In genomic region chr12:74747305-74747704, GRCh38 we compare ENCODE assay signal across 14 cellular contexts.
DNase-seq lines count a peak whose midpoint lies in the region; ATAC-seq and TF ChIP-seq lines count a peak whose summit lies in the region.
"Had no signal": no experiment of that assay in that cellular context is flagged by ENCODE, and none has a peak within 500 bp of the region (broad histone marks: within the 10 kb centered on the region; RNA-seq: fewer than 3 reads in every experiment).

No MANE protein-coding gene starts in this region.

- H3K27ac Mint-ChIP-seq in brain (no peak overlapping the region), neural crest cell (ENCODE audit: unreplicated experiment) (no peak overlapping the region)
- H3K27ac Mint-ChIP-seq: activated CD4-positive, alpha-beta memory T cell treated with anti-CD3 and anti-CD28 coated beads for 36 hours had no signal

- no peaks in the 10 kb centered on the region for H3K9me3 Mint-ChIP-seq in brain
- H3K9me3 Mint-ChIP-seq in neural crest cell = no peaks in the 10 kb centered on the region
- H3K9me3 Mint-ChIP-seq: activated CD4-positive, alpha-beta memory T cell treated with anti-CD3 and anti-CD28 coated beads for 36 hours had no signal

- DNase-seq in Daoy (ENCODE audit: low read depth) = peak; percentile 4
- DNase-seq in NCI-H1105 (lab: John Stamatoyannopoulos, UW) = peak; percentile 10
- DNase-seq in neural crest cell (ENCODE audit: low read depth, low spot score) = no peak
- no peak for DNase-seq in stimulated activated naive CD4-positive, alpha-beta T cell treated with Interleukin-2 at 50 U/mL for 16 hours (lab: John Stamatoyannopoulos, UW)
- no peak for DNase-seq in activated CD4-positive, alpha-beta T cell treated with anti-CD3 and anti-CD28 coated beads for 1 hour
- DNase-seq: activated CD4-positive, alpha-beta memory T cell treated with anti-CD3 and anti-CD28 coated beads for 36 hours; adrenal gland; esophagus squamous epithelium; H7; NCI-H1694 treated with DMSO at 0.1 percent for 48 hours; stimulated activated naive CD8-positive, alpha-beta T cell treated with anti-CD3 and anti-CD28 coated beads, Interleukin-15, Interleukin-2, amounts not matched to agents 100 U/mL and 50 U/mL, for 24 hours had no signal

- ATAC-seq in HG02798 (IDR thresholded peaks at IDR 0.05; ENCODE audit: poor library complexity, unreplicated experiment) = no peak
- ATAC-seq in GM21717 (IDR thresholded peaks at IDR 0.05; ENCODE audit: unreplicated experiment) = no peak
- ATAC-seq: stimulated activated naive CD8-positive, alpha-beta T cell treated with anti-CD3 and anti-CD28 coated beads, Interleukin-15, Interleukin-2, amounts not matched to agents 100 U/mL and 50 U/mL, for 24 hours had no signal

- H3K27me3 Mint-ChIP-seq in brain (no peaks in the 10 kb centered on the region), neural crest cell (ENCODE audit: low read depth) (no peaks in the 10 kb centered on the region)
- H3K27me3 Mint-ChIP-seq: activated CD4-positive, alpha-beta memory T cell treated with anti-CD3 and anti-CD28 coated beads for 36 hours had no signal

- H3K4me1 Mint-ChIP-seq in brain (no peaks in the 10 kb centered on the region), neural crest cell (no peaks in the 10 kb centered on the region)

- H3K36me3 Mint-ChIP-seq in brain = no peaks in the 10 kb centered on the region
- H3K36me3 Mint-ChIP-seq in neural crest cell (ENCODE audit: low read depth) = no peaks in the 10 kb centered on the region
- H3K36me3 Mint-ChIP-seq: activated CD4-positive, alpha-beta memory T cell treated with anti-CD3 and anti-CD28 coated beads for 36 hours had no signal

- TF ChIP-seq CTCF in brain (conservative IDR thresholded peaks at IDR 0.05) (peak; percentile 56 to 66), neural crest cell (conservative IDR thresholded peaks at IDR 0.05) (peak; percentile 51)

- no peak overlapping the region for H3K4me3 Mint-ChIP-seq in brain
- H3K4me3 Mint-ChIP-seq in neural crest cell = no peak overlapping the region
- H3K4me3 Mint-ChIP-seq: activated CD4-positive, alpha-beta memory T cell treated with anti-CD3 and anti-CD28 coated beads for 36 hours had no signal

Comparison
In these comparisons a context has a peak if more than half of its experiments do, and no peak if none do; other contexts are left out.
1. DNase-seq: peak in Daoy (single experiment) and NCI-H1105 (single experiment); none in neural crest cell (single experiment), stimulated activated naive CD4-positive, alpha-beta T cell treated with Interleukin-2 at 50 U/mL for 16 hours (single experiment) and activated CD4-positive, alpha-beta T cell treated with anti-CD3 and anti-CD28 coated beads for 1 hour (single experiment).